ENCODE assay signal across 8 cellular contexts in genomic region chr1:45014403-45015028, GRCh38. TPM values are rescaled to one million over a fixed set of nuclear protein-coding genes. Genes with fewer than 3 reads are reported as not detected.
DNase-seq lines count a peak whose midpoint lies in the region; ATAC-seq and TF ChIP-seq lines count a peak whose summit lies in the region.

No MANE protein-coding gene starts in this region.

- H3K27ac ChIP-seq in PC-3 (ENCODE audit: low read length) (no peak overlapping the region), neural cell (ENCODE audit: low read length) (no peak overlapping the region)

- H3F3A ChIP-seq in PC-3 (ENCODE audit: low read length, unreplicated experiment) (no peaks in the 10 kb centered on the region), neural cell (ENCODE audit: insufficient read depth, low read length, poor library complexity, severe bottlenecking) (no peaks in the 10 kb centered on the region)

- H2AFZ ChIP-seq in PC-3 (ENCODE audit: low read length) (no peak overlapping the region), neural cell (ENCODE audit: low read depth, low read length) (no peak overlapping the region)

- peak; percentile 96 for TF ChIP-seq RAD21 in neural cell (conservative IDR thresholded peaks at IDR 0.05)

- no peaks in the 10 kb centered on the region for H3K9me3 Mint-ChIP-seq in Calu3 (ENCODE audit: low read depth, unreplicated experiment)
- no peaks in the 10 kb centered on the region for H3K9me3 Mint-ChIP-seq in activated T-cell treated with anti-CD3 and anti-CD28 coated beads, Interleukin-2, amount 50 U/mL, for 24 hours

- H4K20me1 ChIP-seq in PC-3 (ENCODE audit: low read length) (no peaks in the 10 kb centered on the region), neural cell (ENCODE audit: insufficient read depth) (no peaks in the 10 kb centered on the region)

- peak overlapping the region; percentile 98; the same call in 1 of the 2 replicates for H3K4me2 ChIP-seq in PC-3 (ENCODE audit: low read length)
- no peak overlapping the region for H3K4me2 ChIP-seq in neural cell (ENCODE audit: low read length)

- CTCF ChIA-PET in Calu3 (lab: Charles Lee): interaction anchor here (0.5 to 3.0 kb wide), 12 partner anchors 44 to 534 kb away, joined by 3 to 22 read pairs (median 5); partner anchors contain the start of genes CCDC163, MMACHC and TESK2
- CTCF ChIA-PET in PC-3 (lab: Charles Lee): interaction anchor here (0.5 to 1.8 kb wide), 10 partner anchors 35 to 477 kb away, joined by 3 to 26 read pairs (median 4); partner anchors contain the start of genes MUTYH, RNU5D-1 and TOE1

- ATAC-seq in PC-3: 0 out of 2 replicates have a peak, but pooled peaks have one; percentile 10
- ATAC-seq in stimulated activated naive CD8-positive, alpha-beta T cell treated with anti-CD3 and anti-CD28 coated beads, Interleukin-15, Interleukin-2, amounts not matched to agents 100 U/mL and 50 U/mL, for 24 hours: no peak

- no peaks in the 10 kb centered on the region for H3K36me3 ChIP-seq in PC-3 (ENCODE audit: low read depth, low read length)
- H3K36me3 ChIP-seq in neural cell (ENCODE audit: insufficient read depth, low read length): no peaks in the 10 kb centered on the region

- no peaks in the 10 kb centered on the region for H3K9me3 ChIP-seq in PC-3 (ENCODE audit: low read length)
- H3K9me3 ChIP-seq in neural cell (ENCODE audit: low read length): no peaks in the 10 kb centered on the region

- peak; percentile 79 for TF ChIP-seq CTCF in Calu3 (IDR thresholded peaks at IDR 0.05; ENCODE audit: unreplicated experiment)
- TF ChIP-seq CTCF in PC-3 (conservative IDR thresholded peaks at IDR 0.05; ENCODE audit: low read depth, low read length): peak; percentile 96
- peak; percentile 96 for TF ChIP-seq CTCF in neural cell (IDR thresholded peaks at IDR 0.05; ENCODE audit: poor library complexity, severe bottlenecking)

- no peak overlapping the region for H3K27ac Mint-ChIP-seq in Calu3 (ENCODE audit: unreplicated experiment)
- H3K27ac Mint-ChIP-seq in activated T-cell treated with anti-CD3 and anti-CD28 coated beads, Interleukin-2, amount 50 U/mL, for 24 hours: peak overlapping the region; percentile 93

- H3K9me2 ChIP-seq in PC-3 (replicated peaks; ENCODE audit: low read length): no peaks in the 10 kb centered on the region
- H3K9me2 ChIP-seq in neural cell (ENCODE audit: insufficient read depth, low read length): no peaks in the 10 kb centered on the region

- H3K4me1 ChIP-seq in PC-3 (ENCODE audit: insufficient read depth, low read length): peaks cover 25% of the 10 kb centered on the region

- H3K79me2 ChIP-seq in PC-3 (ENCODE audit: low read length) (peaks cover 26% of the 10 kb centered on the region), neural cell (replicated peaks; ENCODE audit: insufficient read depth, low read length) (peaks cover 8% of the 10 kb centered on the region)

- intact Hi-C loops in Calu3 (cut with micrococcal nuclease; ENCODE audit: unreplicated experiment): loop anchor here (1.0 to 5.0 kb wide), 4 partner anchors 177 to 478 kb away; partner anchors contain the start of gene TESK2
- intact Hi-C loops in PC-3 (cut with micrococcal nuclease): loop anchor here (1.0 to 5.0 kb wide), 3 partner anchors 87 to 286 kb away; no protein-coding TSS in a partner anchor

- peaks cover 18% of the 10 kb centered on the region for H3K4me1 Mint-ChIP-seq in Calu3 (ENCODE audit: low read depth, unreplicated experiment)
- H3K4me1 Mint-ChIP-seq in activated T-cell treated with anti-CD3 and anti-CD28 coated beads, Interleukin-2, amount 50 U/mL, for 24 hours (ENCODE audit: low read depth): peaks cover 46% of the 10 kb centered on the region

- no peak for TF ChIP-seq EP300 in neural cell (conservative IDR thresholded peaks at IDR 0.05; ENCODE audit: poor library complexity, severe bottlenecking)

- DNase-seq in Calu3 (peak; percentile 82), KG1 (lab: John Stamatoyannopoulos, UW) (peak; percentile 44), PC-3 (peak; percentile 86), fibroblast of gingiva (ENCODE audit: low read depth) (peak; percentile 90), NCI-H1048 (lab: John Stamatoyannopoulos, UW) (no peak)
- DNase-seq in activated T-cell treated with anti-CD3 and anti-CD28 coated beads, Interleukin-2, amount 50 U/mL, for 24 hours: peak; percentile 84
- peak; percentile 82 for DNase-seq in stimulated activated naive CD8-positive, alpha-beta T cell treated with anti-CD3 and anti-CD28 coated beads, Interleukin-15, Interleukin-2, amounts not matched to agents 100 U/mL and 50 U/mL, for 24 hours

- no peaks in the 10 kb centered on the region for H3K27me3 Mint-ChIP-seq in Calu3 (ENCODE audit: unreplicated experiment)
- no peaks in the 10 kb centered on the region for H3K27me3 Mint-ChIP-seq in activated T-cell treated with anti-CD3 and anti-CD28 coated beads, Interleukin-2, amount 50 U/mL, for 24 hours

- BruUV-seq in Calu3 (replicated peaks; lab: Mats Ljungman, UMichigan) (no TSS peak), PC-3 (replicated peaks; lab: Mats Ljungman, UMichigan) (no TSS peak)

- no peak overlapping the region for H3K4me3 Mint-ChIP-seq in Calu3 (ENCODE audit: low read depth, unreplicated experiment)
- peak overlapping the region; percentile 91 for H3K4me3 Mint-ChIP-seq in activated T-cell treated with anti-CD3 and anti-CD28 coated beads, Interleukin-2, amount 50 U/mL, for 24 hours

- H3K9ac ChIP-seq in PC-3 (ENCODE audit: low read length) (no peak overlapping the region), neural cell (ENCODE audit: low read length) (peak overlapping the region; percentile 22)

- H3K27me3 ChIP-seq in PC-3 (ENCODE audit: low read length) (no peaks in the 10 kb centered on the region), neural cell (ENCODE audit: insufficient read depth, low read depth, low read length) (no peaks in the 10 kb centered on the region)

- H3K36me3 Mint-ChIP-seq in Calu3 (ENCODE audit: insufficient read depth, unreplicated experiment): peaks cover 28% of the 10 kb centered on the region
- H3K36me3 Mint-ChIP-seq in activated T-cell treated with anti-CD3 and anti-CD28 coated beads, Interleukin-2, amount 50 U/mL, for 24 hours (ENCODE audit: low read depth): peaks cover 46% of the 10 kb centered on the region

- H3K4me3 ChIP-seq in PC-3 (ENCODE audit: low read length) (no peak overlapping the region), neural cell (ENCODE audit: low read length) (peak overlapping the region; percentile 28)

- POLR2A ChIA-PET in PC-3 (lab: Charles Lee; ENCODE audit: unreplicated experiment): interaction anchor here (0.5 to 0.6 kb wide), 2 partner anchors 284 to 477 kb away, joined by 3 read pairs; partner anchors contain the start of gene TESK2

TF ChIP-seq in neural cell, 6 proteins besides CTCF, POLR2A, EP300 and RAD21:
- peak; percentile 97 for TF ChIP-seq SMC3 (conservative IDR thresholded peaks at IDR 0.05; ENCODE audit: poor library complexity)
- no peak for TF ChIP-seq POLR2AphosphoS5 (IDR thresholded peaks at IDR 0.05)

RNA-seq across cellular contexts. Expression of gene UROD, which starts 2.5 kb away (rescaled TPM):
- total RNA-seq in Calu3 (2022) (40.4 and 50.3 TPM in 2 replicates), PC-3 (2014; rRNA removed) (167 and 168 TPM in 2 replicates)
- 87.3 and 96.9 TPM in 2 replicates for polyA plus RNA-seq in neural cell
- 26.1 and 30.9 TPM in 2 replicates for polyA minus RNA-seq in neural cell

RNA-seq across cellular contexts. Expression of gene HECTD3, which starts 3.4 kb away (rescaled TPM):
- total RNA-seq in Calu3 (2022) (12.6 and 14.6 TPM in 2 replicates), PC-3 (2014; rRNA removed) (25.3 and 32.8 TPM in 2 replicates)
- 9.6 and 9.7 TPM in 2 replicates for polyA plus RNA-seq in neural cell
- polyA minus RNA-seq in neural cell: 8.3 and 9.3 TPM in 2 replicates

RNA-seq across cellular contexts. Expression of gene EIF2B3, which starts 28.1 kb away (rescaled TPM):
- total RNA-seq in Calu3 (2022) (23.5 and 24.1 TPM in 2 replicates), PC-3 (2014; rRNA removed) (37.1 and 38.9 TPM in 2 replicates)
- polyA plus RNA-seq in neural cell: 28.0 and 38.6 TPM in 2 replicates
- polyA minus RNA-seq in neural cell: 28.0 and 30.1 TPM in 2 replicates
